Comparison of ENCODE assay signal across 22 cellular contexts in the genomic region with DNA sequence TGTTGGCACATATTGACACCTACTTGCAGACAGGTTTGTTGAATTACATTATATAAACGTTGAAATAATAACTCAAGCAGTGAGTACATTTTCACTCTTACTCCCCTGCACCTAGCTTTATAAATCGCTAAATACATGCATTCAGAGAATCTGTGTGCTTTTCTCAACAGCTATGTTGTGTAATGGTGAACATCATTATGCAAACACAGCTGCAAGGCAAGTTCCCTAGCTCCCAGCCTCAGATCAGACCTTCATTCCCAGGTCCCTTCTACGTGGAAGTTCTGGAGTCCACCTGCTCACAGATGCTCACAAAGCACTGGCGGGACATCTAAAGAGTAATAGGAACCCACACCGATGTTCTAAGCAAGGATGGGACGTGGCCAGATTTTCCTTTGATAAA.
DNase-seq lines count a peak whose midpoint lies in the region; ATAC-seq, FAIRE-seq and TF ChIP-seq lines count a peak whose summit lies in the region.
"Had no signal": no experiment of that assay in that cellular context is flagged by ENCODE, and none has a peak within 500 bp of the region (broad histone marks: within the 10 kb centered on the region; RNA-seq: fewer than 3 reads in every experiment).

No MANE protein-coding gene starts in this region.

- no TSS peak for BruUV-seq in HepG2 (replicated peaks; lab: Mats Ljungman, UMichigan)

- in situ Hi-C loops in HepG2 (cut with HindIII; ENCODE audit: extremely low pct_ligation_motif_present, low pct_unique_long_range_greater_than_20kb), result no loop called here

- H3K36me3 ChIP-seq in HepG2 (replicated peaks in 1 of 2; ENCODE audit: control insufficient read depth in 1 of 2, insufficient read depth in 2 of 2, low read length in 2 of 2), result no peaks in the 10 kb centered on the region
- no peaks in the 10 kb centered on the region for H3K36me3 ChIP-seq in right lobe of liver
- no peaks in the 10 kb centered on the region for H3K36me3 ChIP-seq in trophoblast cell (ENCODE audit: control insufficient read depth in 1 of 2, insufficient read depth in 2 of 2, low read length in 2 of 2)
- H3K36me3 ChIP-seq: BLaER1 treated with 17β-estradiol and CSF1 and Interleukin-3, amounts not matched to agents 10 nM and 100 nM had no signal

- no peaks in the 10 kb centered on the region for H3K27me3 ChIP-seq in HepG2 (ENCODE audit: control insufficient read depth in 1 of 2, insufficient read depth in 2 of 2, low read length in 2 of 2)
- H3K27me3 ChIP-seq in right lobe of liver, result no peaks in the 10 kb centered on the region
- H3K27me3 ChIP-seq in trophoblast cell (ENCODE audit: insufficient read depth, low read length), result no peaks in the 10 kb centered on the region
- H3K27me3 ChIP-seq: BLaER1 treated with 17β-estradiol and CSF1 and Interleukin-3, amounts not matched to agents 10 nM and 100 nM had no signal

- H3K4me1 ChIP-seq in HepG2 (ENCODE audit: insufficient read depth, low read length) (peaks cover 71% of the 10 kb centered on the region), right lobe of liver (no peaks in the 10 kb centered on the region), trophoblast cell (ENCODE audit: control insufficient read depth in 1 of 2, insufficient read depth in 2 of 2, low read length in 2 of 2) (no peaks in the 10 kb centered on the region)
- H3K4me1 ChIP-seq: A549; BLaER1 treated with 17β-estradiol and CSF1 and Interleukin-3, amounts not matched to agents 10 nM and 100 nM; Caco-2 had no signal

- H3K9me3 ChIP-seq in HepG2 (ENCODE audit: low read length), result peaks cover 9% of the 10 kb centered on the region; the same call in 1 of the 2 replicates
- H3K9me3 ChIP-seq in right lobe of liver, result no peaks in the 10 kb centered on the region
- peaks cover 25% of the 10 kb centered on the region for H3K9me3 ChIP-seq in trophoblast cell (ENCODE audit: insufficient read depth, low read depth, low read length)

- POLR2A ChIA-PET in HepG2 (lab: Yijun Ruan, JAX), result interaction anchor here (0.6 to 2.7 kb wide), 13 partner anchors 9 to 157 kb away, joined by 3 to 17 read pairs (median 4); no protein-coding TSS in a partner anchor
- POLR2A ChIA-PET in activated CD8-positive, alpha-beta T cell treated with anti-CD3 and anti-CD28 coated beads for 36 hours (lab: Charles Lee), result no interaction called here

- H3K4ac ChIP-seq in trophoblast cell (ENCODE audit: low read depth, low read length), result no peak overlapping the region

- H3K79me1 ChIP-seq in trophoblast cell (ENCODE audit: low read length), result no peaks in the 10 kb centered on the region

- peak overlapping the region; percentile 44 for H3K4me2 ChIP-seq in HepG2 (ENCODE audit: low read depth, low read length)
- no peak overlapping the region for H3K4me2 ChIP-seq in trophoblast cell (ENCODE audit: low read length)
- H3K4me2 ChIP-seq: A549; BLaER1 treated with 17β-estradiol and CSF1 and Interleukin-3, amounts not matched to agents 10 nM and 100 nM had no signal

- H3K14ac ChIP-seq in trophoblast cell (ENCODE audit: low read length), result no peak overlapping the region

- ATAC-seq in HepG2 (peak; percentile 83), right lobe of liver (no peak)
- ATAC-seq in activated CD8-positive, alpha-beta T cell treated with anti-CD3 and anti-CD28 coated beads for 36 hours, result no peak
- ATAC-seq: A549; CD8-positive, alpha-beta T cell had no signal

- DNase-seq in NCI-H748 (lab: John Stamatoyannopoulos, UW; ENCODE audit: unreplicated experiment) (peak; percentile 17), NCI-H748 treated with DMSO at 0.1 percent for 48 hours (lab: John Stamatoyannopoulos, UW) (no peak), HepG2 (ENCODE audit: low spot score) (peak; percentile 85), right lobe of liver (no peak), trophoblast cell (peak; percentile 41 to 78)
- no peak for DNase-seq in activated CD8-positive, alpha-beta T cell treated with anti-CD3 and anti-CD28 coated beads for 36 hours
- DNase-seq: AML-193; Caco-2; Calu3; CD4-positive, alpha-beta T cell; CD8-positive, alpha-beta T cell; DMS79 treated with DMSO at 0.1 percent for 48 hours; GF-D8 had no signal

- H3K27me3 Mint-ChIP-seq in activated CD8-positive, alpha-beta T cell treated with anti-CD3 and anti-CD28 coated beads for 36 hours, result no peaks in the 10 kb centered on the region
- H3K27me3 Mint-ChIP-seq: B cell; CD4-positive, alpha-beta T cell had no signal

- no peak overlapping the region for H4K8ac ChIP-seq in trophoblast cell (ENCODE audit: low read depth, low read length)

- TF ChIP-seq POLR2A in HepG2 (IDR thresholded peaks at IDR 0.05; ENCODE audit: insufficient read depth in 1 of 2, low read depth in 2 of 2, low read length in 2 of 2) (no peak), right lobe of liver (IDR thresholded peaks at IDR 0.05) (no peak)

- H3K79me2 ChIP-seq in HepG2 (ENCODE audit: insufficient read depth, low read length), result no peaks in the 10 kb centered on the region
- no peaks in the 10 kb centered on the region for H3K79me2 ChIP-seq in trophoblast cell (ENCODE audit: control insufficient read depth, insufficient read depth, low read length, poor library complexity)

- no peak overlapping the region for H4K12ac ChIP-seq in trophoblast cell (ENCODE audit: low read depth, low read length)

- no peak overlapping the region for H3K27ac Mint-ChIP-seq in activated CD8-positive, alpha-beta T cell treated with anti-CD3 and anti-CD28 coated beads for 36 hours
- H3K27ac Mint-ChIP-seq: B cell; CD4-positive, alpha-beta T cell; CD8-positive, alpha-beta T cell had no signal

- no peak overlapping the region for H2AK5ac ChIP-seq in trophoblast cell (ENCODE audit: low read length)

- TF ChIP-seq EP300 in HepG2 (IDR thresholded peaks at IDR 0.05; ENCODE audit: low read depth in 2 of 2, low read length in 2 of 2) (peak in 1 of 2 experiments; percentile 77; a peak in 1 of 4 replicates), HepG2 (CRISPR knock-in tag; IDR thresholded peaks at IDR 0.05; ENCODE audit: borderline replicate concordance) (peak; percentile 77)

- H4K91ac ChIP-seq in trophoblast cell (ENCODE audit: low read depth, low read length), result no peak overlapping the region

- TF ChIP-seq CTCF in HepG2 (CRISPR knock-in tag; IDR thresholded peaks at IDR 0.05) (no peak), right lobe of liver (IDR thresholded peaks at IDR 0.05) (no peak)
- no peak for TF ChIP-seq CTCF in activated CD8-positive, alpha-beta T cell treated with anti-CD3 and anti-CD28 coated beads for 36 hours (IDR thresholded peaks at IDR 0.05)

- H3K9ac ChIP-seq in HepG2 (ENCODE audit: insufficient read depth, low read depth, low read length) (peak overlapping the region; percentile 52), trophoblast cell (ENCODE audit: low read length) (no peak overlapping the region)
- H3K9ac ChIP-seq: BLaER1 treated with 17β-estradiol and CSF1 and Interleukin-3, amounts not matched to agents 10 nM and 100 nM had no signal

- H4K20me1 ChIP-seq in HepG2 (ENCODE audit: insufficient read depth, low read length), result no peaks in the 10 kb centered on the region
- H4K20me1 ChIP-seq: BLaER1 treated with 17β-estradiol and CSF1 and Interleukin-3, amounts not matched to agents 10 nM and 100 nM had no signal

- H2AFZ ChIP-seq in HepG2 (ENCODE audit: low read length), result no peak overlapping the region
- no peak overlapping the region for H2AFZ ChIP-seq in trophoblast cell (ENCODE audit: insufficient read depth, low read length, poor library complexity)

- H3K9me3 Mint-ChIP-seq in activated CD8-positive, alpha-beta T cell treated with anti-CD3 and anti-CD28 coated beads for 36 hours, result peaks cover 38% of the 10 kb centered on the region

- 6% methylated on average over 6 of the region's 6 CpGs for WGBS in HepG2 (ENCODE audit: low lambda C conversion rate)
- WGBS in right lobe of liver (ENCODE audit: insufficient coverage, low coverage, low lambda C conversion rate, missing lambda C conversion rate), result 41% methylated on average over 6 of the region's 6 CpGs
- WGBS in trophoblast cell (ENCODE audit: extremely low coverage, insufficient coverage, insufficient read length), result no CpG with 5 or more reads among the region's 6 CpGs

- no peak overlapping the region for H2BK12ac ChIP-seq in trophoblast cell (ENCODE audit: low read length)

- H3K4me3 Mint-ChIP-seq in activated CD8-positive, alpha-beta T cell treated with anti-CD3 and anti-CD28 coated beads for 36 hours, result no peak overlapping the region
- H3K4me3 Mint-ChIP-seq: B cell; CD4-positive, alpha-beta T cell; CD8-positive, alpha-beta T cell had no signal

- H3K4me1 Mint-ChIP-seq in activated CD8-positive, alpha-beta T cell treated with anti-CD3 and anti-CD28 coated beads for 36 hours (ENCODE audit: low read depth), result no peaks in the 10 kb centered on the region
- H3K4me1 Mint-ChIP-seq: B cell had no signal

- H3K18ac ChIP-seq in trophoblast cell (ENCODE audit: low read length), result no peak overlapping the region

- CTCF ChIA-PET in HepG2 (lab: Yijun Ruan, JAX; ENCODE audit: low intra/inter-chr PET ratio, low total read pairs), result no interaction called here
- CTCF ChIA-PET in activated CD8-positive, alpha-beta T cell treated with anti-CD3 and anti-CD28 coated beads for 36 hours (lab: Charles Lee), result no interaction called here

- peaks cover 5% of the 10 kb centered on the region for H3K36me3 Mint-ChIP-seq in activated CD8-positive, alpha-beta T cell treated with anti-CD3 and anti-CD28 coated beads for 36 hours (ENCODE audit: low read depth)

- no peak overlapping the region for H3K23ac ChIP-seq in trophoblast cell (ENCODE audit: low read length)

- H3K27ac ChIP-seq in HepG2 (ENCODE audit: extremely low read length, insufficient read depth, low read length) (peak overlapping the region; percentile 75), right lobe of liver (no peak overlapping the region), trophoblast cell (ENCODE audit: low read depth, low read length) (no peak overlapping the region)
- H3K27ac ChIP-seq: 22Rv1; A549; BLaER1 treated with 17β-estradiol and CSF1 and Interleukin-3, amounts not matched to agents 10 nM and 100 nM; C4-2B had no signal

- H2BK5ac ChIP-seq in trophoblast cell (ENCODE audit: low read depth, low read length, poor library complexity), result no peak overlapping the region

- no peak for TF ChIP-seq RAD21 in HepG2 (CRISPR knock-in tag; IDR thresholded peaks at IDR 0.05)

- H2BK120ac ChIP-seq in trophoblast cell (ENCODE audit: insufficient read depth, low read length, poor library complexity), result no peak overlapping the region

- peak overlapping the region in 1 of 3 experiments; percentile 8; a peak in 1 of 6 replicates for H3K4me3 ChIP-seq in HepG2 (replicated peaks in 1 of 3; ENCODE audit: insufficient read depth in 1 of 3, low read depth in 2 of 3, low read length in 3 of 3)
- H3K4me3 ChIP-seq in right lobe of liver, result no peak overlapping the region
- no peak overlapping the region for H3K4me3 ChIP-seq in trophoblast cell (ENCODE audit: low read depth, low read length)
- H3K4me3 ChIP-seq: A549; BLaER1 treated with 17β-estradiol and CSF1 and Interleukin-3, amounts not matched to agents 10 nM and 100 nM had no signal

- intact Hi-C loops in HepG2 (cut with micrococcal nuclease; ENCODE audit: unreplicated experiment) (loop anchor here (1.0 kb wide), 1 partner anchor 9 kb away; no protein-coding TSS in a partner anchor), right lobe of liver (cut with DNase I) (no loop called here)
- intact Hi-C loops in activated CD8-positive, alpha-beta T cell treated with anti-CD3 and anti-CD28 coated beads for 36 hours (cut with micrococcal nuclease), result no loop called here

- peak; percentile 82 for FAIRE-seq in HepG2 (lab: Jason Lieb, UNC)
- FAIRE-seq: A549, D721Med, G401.6, GM12891, GM19239 had no signal

Comparison
In these comparisons a context has a peak if more than half of its experiments do, and no peak if none do; other contexts are left out.
1. DNase-seq: peak in NCI-H748 (single experiment), HepG2 (single experiment) and trophoblast cell (2 of 2); none in NCI-H748 treated with DMSO at 0.1 percent for 48 hours (single experiment), right lobe of liver (0 of 3) and activated CD8-positive, alpha-beta T cell treated with anti-CD3 and anti-CD28 coated beads for 36 hours (single experiment).